Comparison of ENCODE assay signal across 2 cellular contexts in the genomic region with DNA sequence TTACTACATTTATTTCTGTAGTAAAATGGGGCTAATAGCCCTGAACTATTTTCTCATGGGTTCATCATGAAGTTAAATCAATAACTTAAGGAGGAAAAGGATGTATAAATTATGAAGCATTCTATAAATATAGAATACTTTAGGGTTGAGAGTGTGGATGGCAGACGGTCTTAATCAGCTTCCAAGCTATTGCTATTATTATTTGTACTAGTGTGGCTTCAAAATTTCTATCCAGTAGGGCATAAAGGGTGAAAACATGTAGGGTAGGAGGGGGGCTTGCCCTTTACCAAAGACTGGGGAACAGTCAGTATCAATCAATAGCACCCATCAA.
A peak's percentile ranks its signal among the peaks of the same experiment; 100 is the strongest.
TF ChIP-seq lines count a peak whose summit lies in the region.

No MANE protein-coding gene starts in this region.

TF ChIP-seq in A549, 52 proteins besides CTCF, POLR2A, EP300 and RAD21:
- TF ChIP-seq, protein P1, sequence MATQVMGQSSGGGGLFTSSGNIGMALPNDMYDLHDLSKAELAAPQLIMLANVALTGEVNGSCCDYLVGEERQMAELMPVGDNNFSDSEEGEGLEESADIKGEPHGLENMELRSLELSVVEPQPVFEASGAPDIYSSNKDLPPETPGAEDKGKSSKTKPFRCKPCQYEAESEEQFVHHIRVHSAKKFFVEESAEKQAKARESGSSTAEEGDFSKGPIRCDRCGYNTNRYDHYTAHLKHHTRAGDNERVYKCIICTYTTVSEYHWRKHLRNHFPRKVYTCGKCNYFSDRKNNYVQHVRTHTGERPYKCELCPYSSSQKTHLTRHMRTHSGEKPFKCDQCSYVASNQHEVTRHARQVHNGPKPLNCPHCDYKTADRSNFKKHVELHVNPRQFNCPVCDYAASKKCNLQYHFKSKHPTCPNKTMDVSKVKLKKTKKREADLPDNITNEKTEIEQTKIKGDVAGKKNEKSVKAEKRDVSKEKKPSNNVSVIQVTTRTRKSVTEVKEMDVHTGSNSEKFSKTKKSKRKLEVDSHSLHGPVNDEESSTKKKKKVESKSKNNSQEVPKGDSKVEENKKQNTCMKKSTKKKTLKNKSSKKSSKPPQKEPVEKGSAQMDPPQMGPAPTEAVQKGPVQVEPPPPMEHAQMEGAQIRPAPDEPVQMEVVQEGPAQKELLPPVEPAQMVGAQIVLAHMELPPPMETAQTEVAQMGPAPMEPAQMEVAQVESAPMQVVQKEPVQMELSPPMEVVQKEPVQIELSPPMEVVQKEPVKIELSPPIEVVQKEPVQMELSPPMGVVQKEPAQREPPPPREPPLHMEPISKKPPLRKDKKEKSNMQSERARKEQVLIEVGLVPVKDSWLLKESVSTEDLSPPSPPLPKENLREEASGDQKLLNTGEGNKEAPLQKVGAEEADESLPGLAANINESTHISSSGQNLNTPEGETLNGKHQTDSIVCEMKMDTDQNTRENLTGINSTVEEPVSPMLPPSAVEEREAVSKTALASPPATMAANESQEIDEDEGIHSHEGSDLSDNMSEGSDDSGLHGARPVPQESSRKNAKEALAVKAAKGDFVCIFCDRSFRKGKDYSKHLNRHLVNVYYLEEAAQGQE (IDR thresholded peaks at IDR 0.05) = no peak
- TF ChIP-seq FOSL2 (IDR thresholded peaks at IDR 0.05) (no peak), FOSL2 (CRISPR knock-in tag; IDR thresholded peaks at IDR 0.05) (no peak), JUN (IDR thresholded peaks at IDR 0.05) (no peak)

TF ChIP-seq in HepG2, 621 proteins besides CTCF, POLR2A, EP300 and RAD21:
- TF ChIP-seq ZNF510 (CRISPR knock-in tag; IDR thresholded peaks at IDR 0.05; ENCODE audit: low read depth) (no peak), CHD4 (IDR thresholded peaks at IDR 0.05; ENCODE audit: borderline replicate concordance, low read length) (peak; percentile 19; the same call in 1 of the 2 replicates), ZNF749 (CRISPR knock-in tag; IDR thresholded peaks at IDR 0.05; ENCODE audit: borderline replicate concordance) (0 out of 2 replicates have a peak, but pooled peaks have one; percentile 44), THAP7 (CRISPR knock-in tag; IDR thresholded peaks at IDR 0.05) (0 out of 2 replicates have a peak, but pooled peaks have one; percentile 7), ZFP36L1 (CRISPR knock-in tag; IDR thresholded peaks at IDR 0.05) (peak; percentile 51; the same call in 1 of the 2 replicates), SMYD3 (CRISPR knock-in tag; IDR thresholded peaks at IDR 0.05) (peak; percentile 15; the same call in 1 of the 2 replicates), ASH2L (IDR thresholded peaks at IDR 0.05; ENCODE audit: insufficient read length, low read depth, low read length) (peak; percentile 4), ERF (CRISPR knock-in tag; IDR thresholded peaks at IDR 0.05) (no peak), GFI1 (CRISPR knock-in tag; IDR thresholded peaks at IDR 0.05; ENCODE audit: borderline replicate concordance) (no peak)
